ENCODE assay signal across 9 cellular contexts in the genomic region with DNA sequence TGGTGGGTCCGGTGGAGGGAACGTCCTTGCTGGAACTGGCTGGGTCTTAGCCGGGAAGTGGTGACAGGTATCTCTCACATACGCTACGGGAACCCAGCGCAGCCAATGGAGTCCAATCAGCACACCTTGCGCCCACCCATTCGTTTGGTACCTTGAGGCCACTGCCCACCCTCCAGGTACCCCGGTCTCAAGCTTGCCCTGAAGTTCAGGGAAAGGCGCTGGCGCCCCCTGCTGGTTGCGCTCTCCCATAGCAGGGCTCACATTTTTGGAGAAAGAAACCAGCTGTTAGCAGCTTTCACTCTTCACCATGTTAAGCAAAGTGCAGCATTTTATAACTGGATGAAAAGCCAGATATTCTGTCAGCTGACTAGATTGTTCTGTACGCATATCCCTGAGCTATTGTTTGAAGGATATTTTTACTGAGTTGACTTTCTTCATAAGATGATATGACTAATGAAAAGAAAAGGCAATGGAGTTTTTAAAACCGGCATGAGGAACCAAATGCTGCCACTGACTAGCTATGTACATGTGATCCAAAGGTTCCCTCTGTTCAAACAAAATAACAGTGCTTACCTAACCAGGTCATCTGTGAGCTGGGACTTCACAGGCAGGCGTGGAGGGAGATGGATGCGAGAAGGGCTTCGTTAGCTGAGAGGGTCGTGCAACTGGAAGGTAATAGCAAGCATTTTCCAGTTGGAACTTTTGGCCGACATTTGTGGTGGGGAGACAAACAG.
DNase-seq lines count a peak whose midpoint lies in the region; ATAC-seq and TF ChIP-seq lines count a peak whose summit lies in the region.
"Had no signal": no experiment of that assay in that cellular context is flagged by ENCODE, and none has a peak within 500 bp of the region (broad histone marks: within the 10 kb centered on the region; RNA-seq: fewer than 3 reads in every experiment).

No MANE protein-coding gene starts in this region.

- no peak overlapping the region for H3K27ac Mint-ChIP-seq in stimulated activated naive CD8-positive, alpha-beta T cell treated with anti-CD3 and anti-CD28 coated beads, Interleukin-15, amount 100 ng/mL, for 72 hours
- H3K27ac Mint-ChIP-seq: stimulated activated effector memory CD8-positive, alpha-beta T cell treated with anti-CD3 and anti-CD28 coated beads, Interleukin-12 subunit alpha, Interleukin-12 subunit beta, amount 100 ng/mL, for 72 hours had no signal

- DNase-seq in AG08395 (ENCODE audit: low spot score) (peak; percentile 10), ELF-1 (ENCODE audit: low read depth, low spot score) (peak; percentile 64), RWPE1 (ENCODE audit: low spot score) (peak; percentile 9), fibroblast of pulmonary artery (ENCODE audit: low read depth) (peak; percentile 15), NCI-H146 (lab: John Stamatoyannopoulos, UW) (no peak), NCI-H2171 (lab: John Stamatoyannopoulos, UW) (no peak), NCI-H2029 (lab: John Stamatoyannopoulos, UW) (no peak)
- DNase-seq in stimulated activated naive CD8-positive, alpha-beta T cell treated with anti-CD3 and anti-CD28 coated beads, Interleukin-15, amount 100 ng/mL, for 72 hours, result peak; percentile 25 to 40

- CTCF ChIA-PET in RWPE1 (lab: Yijun Ruan, JAX), result interaction anchor here (0.5 to 0.6 kb wide), 2 partner anchors 16 to 253 kb away, joined by 3 to 7 read pairs; no protein-coding TSS in a partner anchor

- peaks cover 7% of the 10 kb centered on the region for H3K4me1 Mint-ChIP-seq in stimulated activated naive CD8-positive, alpha-beta T cell treated with anti-CD3 and anti-CD28 coated beads, Interleukin-15, amount 100 ng/mL, for 72 hours
- H3K4me1 Mint-ChIP-seq: stimulated activated effector memory CD8-positive, alpha-beta T cell treated with anti-CD3 and anti-CD28 coated beads, Interleukin-12 subunit alpha, Interleukin-12 subunit beta, amount 100 ng/mL, for 72 hours had no signal

- POLR2A ChIA-PET in RWPE1 (lab: Yijun Ruan, JAX; ENCODE audit: low non-redundant PET), result no interaction called here

- no peak overlapping the region for H3K4me3 Mint-ChIP-seq in stimulated activated naive CD8-positive, alpha-beta T cell treated with anti-CD3 and anti-CD28 coated beads, Interleukin-15, amount 100 ng/mL, for 72 hours
- H3K4me3 Mint-ChIP-seq: stimulated activated effector memory CD8-positive, alpha-beta T cell treated with anti-CD3 and anti-CD28 coated beads, Interleukin-12 subunit alpha, Interleukin-12 subunit beta, amount 100 ng/mL, for 72 hours had no signal

- H3K27me3 Mint-ChIP-seq in stimulated activated naive CD8-positive, alpha-beta T cell treated with anti-CD3 and anti-CD28 coated beads, Interleukin-15, amount 100 ng/mL, for 72 hours, result peaks cover 69% of the 10 kb centered on the region

- H3K4me3 ChIP-seq in fibroblast of pulmonary artery (replicated peaks; ENCODE audit: low read depth, low read length), result no peak overlapping the region

- H3K9me3 Mint-ChIP-seq in stimulated activated naive CD8-positive, alpha-beta T cell treated with anti-CD3 and anti-CD28 coated beads, Interleukin-15, amount 100 ng/mL, for 72 hours, result no peaks in the 10 kb centered on the region
- H3K9me3 Mint-ChIP-seq: stimulated activated effector memory CD8-positive, alpha-beta T cell treated with anti-CD3 and anti-CD28 coated beads, Interleukin-12 subunit alpha, Interleukin-12 subunit beta, amount 100 ng/mL, for 72 hours had no signal

- 0 out of 2 replicates have a peak, but pooled peaks have one; percentile 10 for TF ChIP-seq CTCF in RWPE1 (conservative IDR thresholded peaks at IDR 0.05; ENCODE audit: low read depth)
- peak; percentile 57 for TF ChIP-seq CTCF in fibroblast of pulmonary artery (IDR thresholded peaks at IDR 0.05; ENCODE audit: low read length, missing control alignments)

- H3K27ac ChIP-seq in RWPE1, result no peak overlapping the region

- no peak for ATAC-seq in stimulated activated naive CD8-positive, alpha-beta T cell treated with anti-CD3 and anti-CD28 coated beads, Interleukin-15, amount 100 ng/mL, for 72 hours
- ATAC-seq: stimulated activated effector memory CD8-positive, alpha-beta T cell treated with anti-CD3 and anti-CD28 coated beads, Interleukin-12 subunit alpha, Interleukin-12 subunit beta, amount 100 ng/mL, for 72 hours had no signal

Comparison
In these comparisons a context has a peak if more than half of its experiments do, and no peak if none do; other contexts are left out.
1. DNase-seq: peak in AG08395 (single experiment), ELF-1 (single experiment), RWPE1 (single experiment), fibroblast of pulmonary artery (single experiment) and stimulated activated naive CD8-positive, alpha-beta T cell treated with anti-CD3 and anti-CD28 coated beads, Interleukin-15, amount 100 ng/mL, for 72 hours (2 of 2); none in NCI-H146 (single experiment), NCI-H2171 (single experiment) and NCI-H2029 (single experiment).